ENCODE assay signal across 1 cellular context in the genomic region with DNA sequence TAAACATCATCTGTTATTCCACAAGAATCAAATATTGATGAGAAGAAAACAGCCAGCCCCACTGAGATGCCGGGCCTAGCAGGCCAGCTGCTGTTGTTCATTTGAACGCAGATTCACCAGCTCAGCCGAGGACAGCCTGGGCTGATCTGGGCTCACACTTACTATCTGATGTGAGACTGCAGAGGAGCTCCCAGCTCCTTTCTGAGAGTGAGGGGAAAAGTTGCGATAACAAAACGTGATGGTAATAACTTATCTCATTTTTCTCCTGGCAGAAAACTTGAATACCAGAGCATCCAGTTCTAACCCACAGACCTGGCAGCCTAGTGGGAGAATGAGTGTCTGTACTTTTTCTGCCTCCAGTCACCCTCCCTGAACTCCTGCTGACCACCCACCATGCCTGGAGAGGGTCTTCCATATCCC.
A peak's percentile ranks its signal among the peaks of the same experiment; 100 is the strongest.
TF ChIP-seq lines count a peak whose summit lies in the region.

No MANE protein-coding gene starts in this region.

TF ChIP-seq in IMR-90, 13 proteins besides CTCF, POLR2A, EP300 and RAD21 (continued from another document):
- TF ChIP-seq, protein P1, sequence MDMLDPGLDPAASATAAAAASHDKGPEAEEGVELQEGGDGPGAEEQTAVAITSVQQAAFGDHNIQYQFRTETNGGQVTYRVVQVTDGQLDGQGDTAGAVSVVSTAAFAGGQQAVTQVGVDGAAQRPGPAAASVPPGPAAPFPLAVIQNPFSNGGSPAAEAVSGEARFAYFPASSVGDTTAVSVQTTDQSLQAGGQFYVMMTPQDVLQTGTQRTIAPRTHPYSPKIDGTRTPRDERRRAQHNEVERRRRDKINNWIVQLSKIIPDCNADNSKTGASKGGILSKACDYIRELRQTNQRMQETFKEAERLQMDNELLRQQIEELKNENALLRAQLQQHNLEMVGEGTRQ (IDR thresholded peaks at IDR 0.05; ENCODE audit: low read depth, low read length) = no peak
- TF ChIP-seq RFX5 (IDR thresholded peaks at IDR 0.05; ENCODE audit: low read depth, low read length) (no peak), SMC3 (IDR thresholded peaks at IDR 0.05; ENCODE audit: low read depth, low read length) (no peak), CHD1 (IDR thresholded peaks at IDR 0.05; ENCODE audit: low read depth, low read length) (no peak), BHLHE40 (IDR thresholded peaks at IDR 0.05; ENCODE audit: low read depth, low read length) (peak; percentile 91)
TF ChIP-seq in IMR-90: peak in this region for 1.
